Comparison of ENCODE assay signal across 1 cellular context in genomic region chr12:68633614-68634558, GRCh38.
TF ChIP-seq lines count a peak whose summit lies in the region.

No MANE protein-coding gene starts in this region.

TF ChIP-seq in IMR-90, 13 proteins besides CTCF, POLR2A, EP300 and RAD21 (continued from another document):
- TF ChIP-seq ELK1 (IDR thresholded peaks at IDR 0.05; ENCODE audit: borderline replicate concordance, low read depth, low read length), result no peak
- no peak for TF ChIP-seq MAFK (IDR thresholded peaks at IDR 0.05; ENCODE audit: low read depth, low read length)
- TF ChIP-seq CEBPB (IDR thresholded peaks at IDR 0.05; ENCODE audit: low read depth, low read length), result no peak
- TF ChIP-seq MAZ (IDR thresholded peaks at IDR 0.05; ENCODE audit: borderline replicate concordance, low read depth, low read length), result no peak
- no peak for TF ChIP-seq CHD1 (IDR thresholded peaks at IDR 0.05; ENCODE audit: low read depth, low read length)
- TF ChIP-seq MXI1 (IDR thresholded peaks at IDR 0.05; ENCODE audit: borderline replicate concordance, low read depth, low read length), result no peak
- no peak for TF ChIP-seq FOS (IDR thresholded peaks at IDR 0.05; ENCODE audit: low read depth, low read length)
- no peak for TF ChIP-seq USF2 (IDR thresholded peaks at IDR 0.05; ENCODE audit: low read depth, low read length)
- no peak for TF ChIP-seq NFE2L2 (IDR thresholded peaks at IDR 0.05; ENCODE audit: low read depth, low read length)
TF ChIP-seq in IMR-90: peak in this region for 0.
